In genomic region chr14:74438351-74438915, GRCh38 we compare ENCODE assay signal across 17 cellular contexts. TPM values are rescaled to one million over a fixed set of nuclear protein-coding genes. Genes with fewer than 3 reads are reported as not detected.
DNase-seq lines count a peak whose midpoint lies in the region; ATAC-seq and TF ChIP-seq lines count a peak whose summit lies in the region.
"Had no signal": no experiment of that assay in that cellular context is flagged by ENCODE, and none has a peak within 500 bp of the region (broad histone marks: within the 10 kb centered on the region; RNA-seq: fewer than 3 reads in every experiment).

No MANE protein-coding gene starts in this region.

- no peaks in the 10 kb centered on the region for H3K9me3 Mint-ChIP-seq in WTC11
- H3K9me3 Mint-ChIP-seq in activated T-helper 17 cell treated with anti-CD3 and anti-CD28 coated beads, Interleukin-2, amount 50 U/mL, for 72 hours = no peaks in the 10 kb centered on the region
- H3K9me3 Mint-ChIP-seq: CD4-positive, alpha-beta T cell had no signal

- ATAC-seq in WTC11 = peak; percentile 52
- ATAC-seq in activated T-helper 17 cell treated with anti-CD3 and anti-CD28 coated beads, Interleukin-2, amount 50 U/mL, for 72 hours (replicated peaks) = no peak

- POLR2A ChIA-PET in WTC11 (lab: Charles Lee) = interaction anchor here (1.0 to 1.6 kb wide), 2 partner anchors 9 to 19 kb away, joined by 3 to 7 read pairs; no protein-coding TSS in a partner anchor

- no peak overlapping the region for H3K27ac Mint-ChIP-seq in WTC11
- no peak overlapping the region for H3K27ac Mint-ChIP-seq in activated T-helper 17 cell treated with anti-CD3 and anti-CD28 coated beads, Interleukin-2, amount 50 U/mL, for 72 hours
- H3K27ac Mint-ChIP-seq: CD4-positive, alpha-beta T cell had no signal

- TF ChIP-seq CTCF in 22Rv1 (IDR thresholded peaks at IDR 0.05) (no peak), WTC11 (IDR thresholded peaks at IDR 0.05) (no peak)

- no peaks in the 10 kb centered on the region for H3K36me3 Mint-ChIP-seq in WTC11
- no peaks in the 10 kb centered on the region for H3K36me3 Mint-ChIP-seq in activated T-helper 17 cell treated with anti-CD3 and anti-CD28 coated beads, Interleukin-2, amount 50 U/mL, for 72 hours (ENCODE audit: low read depth)

- peaks cover 36% of the 10 kb centered on the region for H3K4me1 Mint-ChIP-seq in WTC11
- no peaks in the 10 kb centered on the region for H3K4me1 Mint-ChIP-seq in activated T-helper 17 cell treated with anti-CD3 and anti-CD28 coated beads, Interleukin-2, amount 50 U/mL, for 72 hours

- no peak overlapping the region for H3K4me3 Mint-ChIP-seq in WTC11
- H3K4me3 Mint-ChIP-seq in activated T-helper 17 cell treated with anti-CD3 and anti-CD28 coated beads, Interleukin-2, amount 50 U/mL, for 72 hours = no peak overlapping the region
- H3K4me3 Mint-ChIP-seq: CD4-positive, alpha-beta T cell had no signal

- CTCF ChIA-PET in WTC11 (lab: Charles Lee) = interaction anchor here (0.6 to 2.3 kb wide), 8 partner anchors 9 to 150 kb away, joined by 3 to 5 read pairs (median 3); partner anchors contain the start of genes NPC2 and VRTN

- no peaks in the 10 kb centered on the region for H3K27me3 Mint-ChIP-seq in WTC11 (ENCODE audit: low read depth)
- peaks cover 29% of the 10 kb centered on the region for H3K27me3 Mint-ChIP-seq in activated T-helper 17 cell treated with anti-CD3 and anti-CD28 coated beads, Interleukin-2, amount 50 U/mL, for 72 hours

- DNase-seq in ELF-1 (ENCODE audit: low read depth, low spot score) (peak; percentile 18), WTC11 (ENCODE audit: low spot score) (no peak), iPS-NIHi11 (ENCODE audit: low spot score) (peak; percentile 7), NCI-H2029 (lab: John Stamatoyannopoulos, UW) (no peak)
- DNase-seq in stimulated activated naive CD4-positive, alpha-beta T cell (lab: John Stamatoyannopoulos, UW) = no peak
- DNase-seq: CD4-positive, alpha-beta T cell; DND-41; HCEC 1CT; NCI-H1417 treated with DMSO at 0.1 percent for 48 hours; NCI-H2081; NCI-H345; NCI-H526 treated with DMSO at 0.1 percent for 48 hours had no signal

- H3K27ac ChIP-seq in 22Rv1 = 0 out of 2 replicates have a peak overlapping the region, but pooled peaks have one; percentile 31
- H3K27ac ChIP-seq: RWPE1 had no signal

TF ChIP-seq in WTC11, 78 proteins besides CTCF, POLR2A, EP300 and RAD21:
- TF ChIP-seq ZNF396 (CRISPR knock-in tag; IDR thresholded peaks at IDR 0.05; ENCODE audit: borderline replicate concordance) (no peak), MAX (CRISPR knock-in tag; IDR thresholded peaks at IDR 0.05) (no peak), ZNF416 (CRISPR knock-in tag; IDR thresholded peaks at IDR 0.05) (no peak), CREB1 (CRISPR knock-in tag; IDR thresholded peaks at IDR 0.05) (no peak), NR1H2 (CRISPR knock-in tag; IDR thresholded peaks at IDR 0.05) (no peak), TEAD4 (CRISPR knock-in tag; IDR thresholded peaks at IDR 0.05) (no peak), NFATC4 (CRISPR knock-in tag; IDR thresholded peaks at IDR 0.05) (no peak), GABPB1 (CRISPR knock-in tag; IDR thresholded peaks at IDR 0.05) (no peak)
- TF ChIP-seq, protein P1, sequence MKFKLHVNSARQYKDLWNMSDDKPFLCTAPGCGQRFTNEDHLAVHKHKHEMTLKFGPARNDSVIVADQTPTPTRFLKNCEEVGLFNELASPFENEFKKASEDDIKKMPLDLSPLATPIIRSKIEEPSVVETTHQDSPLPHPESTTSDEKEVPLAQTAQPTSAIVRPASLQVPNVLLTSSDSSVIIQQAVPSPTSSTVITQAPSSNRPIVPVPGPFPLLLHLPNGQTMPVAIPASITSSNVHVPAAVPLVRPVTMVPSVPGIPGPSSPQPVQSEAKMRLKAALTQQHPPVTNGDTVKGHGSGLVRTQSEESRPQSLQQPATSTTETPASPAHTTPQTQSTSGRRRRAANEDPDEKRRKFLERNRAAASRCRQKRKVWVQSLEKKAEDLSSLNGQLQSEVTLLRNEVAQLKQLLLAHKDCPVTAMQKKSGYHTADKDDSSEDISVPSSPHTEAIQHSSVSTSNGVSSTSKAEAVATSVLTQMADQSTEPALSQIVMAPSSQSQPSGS (CRISPR knock-in tag; IDR thresholded peaks at IDR 0.05; ENCODE audit: borderline replicate concordance, low read depth) = no peak

RNA-seq across cellular contexts. Expression of gene SYNDIG1L, which starts 12.4 kb away (rescaled TPM):
- 1.4 to 1.9 TPM (median 1.5 TPM) in 3 replicates for total RNA-seq in WTC11 (2021)
- total RNA-seq in activated T-helper 17 cell treated with anti-CD3 and anti-CD28 coated beads, Interleukin-2, amount 50 U/mL, for 72 hours = not detected
- total RNA-seq: CD4-positive, alpha-beta T cell; HT1080; OCI-LY7 had no signal

RNA-seq across cellular contexts. Expression of gene NPC2, which starts 54.7 kb away (rescaled TPM):
- 139 to 155 TPM (median 150 TPM) in 3 replicates for total RNA-seq in WTC11 (2021)
- 10 to 100 TPM; 34.1 to 37.2 TPM for total RNA-seq in activated T-helper 17 cell treated with anti-CD3 and anti-CD28 coated beads, Interleukin-2, amount 50 U/mL, for 72 hours

RNA-seq across cellular contexts. Expression of gene ISCA2, which starts 55.1 kb away (rescaled TPM):
- total RNA-seq in WTC11 (2021) = 49.1 to 50.6 TPM (median 50.1 TPM) in 3 replicates
- 10 to 100 TPM; 20.3 to 28.5 TPM for total RNA-seq in activated T-helper 17 cell treated with anti-CD3 and anti-CD28 coated beads, Interleukin-2, amount 50 U/mL, for 72 hours

Comparison
In these comparisons a context has a peak if more than half of its experiments do, and no peak if none do; other contexts are left out.
1. DNase-seq: peak in ELF-1 (single experiment) and iPS-NIHi11 (single experiment); none in WTC11 (single experiment), stimulated activated naive CD4-positive, alpha-beta T cell (0 of 6) and NCI-H2029 (single experiment).